10 cellular contexts compared by ENCODE assay signal in genomic region chr4:128528793-128529553, GRCh38.
DNase-seq lines count a peak whose midpoint lies in the region; FAIRE-seq and TF ChIP-seq lines count a peak whose summit lies in the region.
"Had no signal": no experiment of that assay in that cellular context is flagged by ENCODE, and none has a peak within 500 bp of the region (broad histone marks: within the 10 kb centered on the region; RNA-seq: fewer than 3 reads in every experiment).

No MANE protein-coding gene starts in this region.

- H3K36me3 Mint-ChIP-seq in type B pancreatic cell = no peaks in the 10 kb centered on the region
- no peaks in the 10 kb centered on the region for H3K36me3 Mint-ChIP-seq in activated CD4-positive, alpha-beta T cell treated with anti-CD3 and anti-CD28 coated beads, Interleukin-2, amount 10 ng/mL, durations not matched to agents 7 days and 5 days (ENCODE audit: low read depth)

- H3K9me3 Mint-ChIP-seq in type B pancreatic cell = peaks cover 6% of the 10 kb centered on the region
- no peaks in the 10 kb centered on the region for H3K9me3 Mint-ChIP-seq in activated CD4-positive, alpha-beta T cell treated with anti-CD3 and anti-CD28 coated beads, Interleukin-2, amount 10 ng/mL, durations not matched to agents 7 days and 5 days
- H3K9me3 Mint-ChIP-seq: activated CD4-positive, alpha-beta memory T cell treated with anti-CD3 and anti-CD28 coated beads, Interleukin-2, amount 10 ng/mL, durations not matched to agents 7 days and 5 days had no signal

- H3K27ac Mint-ChIP-seq in type B pancreatic cell = peak overlapping the region; percentile 91
- no peak overlapping the region for H3K27ac Mint-ChIP-seq in activated CD4-positive, alpha-beta T cell treated with anti-CD3 and anti-CD28 coated beads, Interleukin-2, amount 10 ng/mL, durations not matched to agents 7 days and 5 days
- H3K27ac Mint-ChIP-seq: activated CD4-positive, alpha-beta memory T cell treated with anti-CD3 and anti-CD28 coated beads, Interleukin-2, amount 10 ng/mL, durations not matched to agents 7 days and 5 days had no signal

- peak; percentile 49 for FAIRE-seq in HTR-8/SVneo (lab: Jason Lieb, UNC)

- peaks cover 11% of the 10 kb centered on the region for H3K4me1 Mint-ChIP-seq in type B pancreatic cell (ENCODE audit: unreplicated experiment)
- H3K4me1 Mint-ChIP-seq in activated CD4-positive, alpha-beta T cell treated with anti-CD3 and anti-CD28 coated beads, Interleukin-2, amount 10 ng/mL, durations not matched to agents 7 days and 5 days = no peaks in the 10 kb centered on the region
- H3K4me1 Mint-ChIP-seq: activated CD4-positive, alpha-beta memory T cell treated with anti-CD3 and anti-CD28 coated beads, Interleukin-2, amount 10 ng/mL, durations not matched to agents 7 days and 5 days had no signal

- H3K4me3 Mint-ChIP-seq in type B pancreatic cell = peak overlapping the region; percentile 48
- no peak overlapping the region for H3K4me3 Mint-ChIP-seq in activated CD4-positive, alpha-beta T cell treated with anti-CD3 and anti-CD28 coated beads, Interleukin-2, amount 10 ng/mL, durations not matched to agents 7 days and 5 days
- H3K4me3 Mint-ChIP-seq: activated CD4-positive, alpha-beta memory T cell treated with anti-CD3 and anti-CD28 coated beads, Interleukin-2, amount 10 ng/mL, durations not matched to agents 7 days and 5 days had no signal

- no peak for TF ChIP-seq CTCF in type B pancreatic cell (conservative IDR thresholded peaks at IDR 0.05)

- CTCF ChIA-PET in activated CD4-positive, alpha-beta T cell treated with anti-CD3 and anti-CD28 coated beads, Interleukin-2, amount 10 ng/mL, durations not matched to agents 7 days and 5 days (lab: Charles Lee) = no interaction called here

- POLR2A ChIA-PET in activated CD4-positive, alpha-beta T cell treated with anti-CD3 and anti-CD28 coated beads, Interleukin-2, amount 10 ng/mL, durations not matched to agents 7 days and 5 days (lab: Charles Lee) = no interaction called here

- H3K27me3 Mint-ChIP-seq in type B pancreatic cell = no peaks in the 10 kb centered on the region
- peaks cover 17% of the 10 kb centered on the region for H3K27me3 Mint-ChIP-seq in activated CD4-positive, alpha-beta T cell treated with anti-CD3 and anti-CD28 coated beads, Interleukin-2, amount 10 ng/mL, durations not matched to agents 7 days and 5 days

- DNase-seq in HTR-8/SVneo (ENCODE audit: insufficient read length, low spot score) (peak; percentile 86), cerebellar cortex (ENCODE audit: low spot score) (peak; percentile 78), kidney glomerular epithelial cell (lab: John Stamatoyannopoulos, UW) (peak; percentile 100), type B pancreatic cell (ENCODE audit: extremely low spot score, unreplicated experiment) (no peak), AML-193 (lab: John Stamatoyannopoulos, UW) (no peak), NCI-H2081 (lab: John Stamatoyannopoulos, UW) (no peak), NCI-H446 treated with DMSO at 0.1 percent for 48 hours (lab: John Stamatoyannopoulos, UW) (no peak)
- DNase-seq in activated CD4-positive, alpha-beta T cell treated with anti-CD3 and anti-CD28 coated beads, Interleukin-2, amount 10 ng/mL, durations not matched to agents 7 days and 5 days = no peak
- DNase-seq: activated CD4-positive, alpha-beta memory T cell treated with anti-CD3 and anti-CD28 coated beads, Interleukin-2, amount 10 ng/mL, durations not matched to agents 7 days and 5 days; NCI-H1417 treated with DMSO at 0.1 percent for 48 hours had no signal

Comparison
In these comparisons a context has a peak if more than half of its experiments do, and no peak if none do; other contexts are left out.
1. DNase-seq: peak in HTR-8/SVneo (single experiment), cerebellar cortex (single experiment) and kidney glomerular epithelial cell (single experiment); none in type B pancreatic cell (single experiment), AML-193 (0 of 2), activated CD4-positive, alpha-beta T cell treated with anti-CD3 and anti-CD28 coated beads, Interleukin-2, amount 10 ng/mL, durations not matched to agents 7 days and 5 days (single experiment), NCI-H2081 (0 of 2) and NCI-H446 treated with DMSO at 0.1 percent for 48 hours (single experiment).